Comparison of ENCODE assay signal across 8 cellular contexts in the genomic region with DNA sequence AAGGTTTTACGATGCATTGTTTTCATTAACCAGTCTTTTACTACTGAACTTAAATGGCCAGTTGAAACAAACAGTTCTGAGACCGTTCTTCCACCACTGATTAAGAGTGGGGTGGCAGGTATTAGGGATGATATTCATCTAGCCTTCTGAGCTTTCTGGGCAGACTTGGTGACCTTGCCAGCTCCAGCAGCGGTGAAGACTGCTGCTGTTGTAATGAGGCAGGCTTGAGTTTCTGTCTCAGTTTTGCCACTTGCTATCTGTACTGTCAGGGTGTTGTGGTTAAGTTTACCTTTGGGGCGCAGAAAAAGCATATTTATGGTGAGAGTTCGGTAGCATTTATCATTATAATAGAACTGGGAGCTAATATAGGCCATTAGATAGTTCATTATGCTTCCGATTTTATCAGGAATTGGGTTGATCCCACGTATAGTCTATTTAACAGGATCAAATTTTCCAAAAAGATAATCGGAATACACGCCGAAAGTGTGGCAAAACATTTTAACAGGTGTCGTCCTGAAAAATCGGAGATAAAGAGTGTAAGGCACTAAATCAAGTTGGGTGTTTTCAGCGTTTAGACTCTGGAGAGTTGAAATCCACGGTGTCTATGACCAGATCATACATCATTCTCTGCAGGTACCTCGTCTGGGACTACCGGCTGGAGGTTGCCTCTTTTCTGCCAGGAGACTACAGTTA. TPM values are rescaled to one million over a fixed set of nuclear protein-coding genes. Genes with fewer than 3 reads are reported as not detected.
DNase-seq lines count a peak whose midpoint lies in the region; ATAC-seq and TF ChIP-seq lines count a peak whose summit lies in the region.

No MANE protein-coding gene starts in this region.

- CTCF ChIA-PET in PC-3 (lab: Charles Lee), result no interaction called here
- CTCF ChIA-PET in mammary epithelial cell (lab: Charles Lee; ENCODE audit: low non-redundant PET), result no interaction called here

- WGBS in mammary epithelial cell (ENCODE audit: low coverage, missing lambda C conversion rate), result 2% methylated on average over 16 of the region's 16 CpGs

- H3K27ac ChIP-seq in PC-3 (ENCODE audit: low read length) (peak overlapping the region; percentile 79), mammary epithelial cell (ENCODE audit: insufficient read depth, low read depth, low read length) (peak overlapping the region; percentile 88)

- H3K4me3 Mint-ChIP-seq in stimulated activated effector memory CD8-positive, alpha-beta T cell treated with anti-CD3 and anti-CD28 coated beads, Interleukin-12 subunit alpha, Interleukin-12 subunit beta, amount 100 ng/mL, for 72 hours, result peak overlapping the region; percentile 88

- H3K9me3 Mint-ChIP-seq in stimulated activated effector memory CD8-positive, alpha-beta T cell treated with anti-CD3 and anti-CD28 coated beads, Interleukin-12 subunit alpha, Interleukin-12 subunit beta, amount 100 ng/mL, for 72 hours, result no peaks in the 10 kb centered on the region

- H4K20me1 ChIP-seq in PC-3 (ENCODE audit: low read length) (no peaks in the 10 kb centered on the region), mammary epithelial cell (ENCODE audit: insufficient read depth, low read length) (no peaks in the 10 kb centered on the region)

- peaks cover 42% of the 10 kb centered on the region for H3K4me1 Mint-ChIP-seq in stimulated activated effector memory CD8-positive, alpha-beta T cell treated with anti-CD3 and anti-CD28 coated beads, Interleukin-12 subunit alpha, Interleukin-12 subunit beta, amount 100 ng/mL, for 72 hours

- intact Hi-C loops in PC-3 (cut with micrococcal nuclease), result no loop called here
- intact Hi-C loops in mammary epithelial cell (cut with micrococcal nuclease), result no loop called here

- POLR2A ChIA-PET in PC-3 (lab: Charles Lee; ENCODE audit: unreplicated experiment), result no interaction called here

- H3K4me2 ChIP-seq in PC-3 (ENCODE audit: low read length) (peak overlapping the region; percentile 95), mammary epithelial cell (ENCODE audit: insufficient read depth, low read depth, low read length) (peak overlapping the region; percentile 92)

- in situ Hi-C loops in mammary epithelial cell (cut with MboI; ENCODE audit: low sequenced_read_pairs in 2 of 2), result no loop called here

- H3K9ac ChIP-seq in PC-3 (ENCODE audit: low read length) (peak overlapping the region; percentile 88), mammary epithelial cell (ENCODE audit: insufficient read depth, low read length) (peak overlapping the region; percentile 92)

- TF ChIP-seq CTCF in PC-3 (conservative IDR thresholded peaks at IDR 0.05; ENCODE audit: low read depth, low read length) (no peak), mammary epithelial cell (conservative IDR thresholded peaks at IDR 0.05 in 1 of 2, IDR thresholded peaks at IDR 0.05 in 1 of 2; ENCODE audit: extremely low read depth in 1 of 2, insufficient read depth in 1 of 2, low read depth in 1 of 2, low read length in 2 of 2) (no peak)

- H2AFZ ChIP-seq in PC-3 (ENCODE audit: low read length) (peak overlapping the region; percentile 79), mammary epithelial cell (ENCODE audit: low read depth, low read length) (peak overlapping the region; percentile 97)

- H3K9me3 ChIP-seq in PC-3 (ENCODE audit: low read length), result no peaks in the 10 kb centered on the region
- H3K9me3 ChIP-seq in mammary epithelial cell (replicated peaks; ENCODE audit: insufficient read depth, low read length), result no peaks in the 10 kb centered on the region

- peaks cover 29% of the 10 kb centered on the region for H3K4me1 ChIP-seq in PC-3 (ENCODE audit: insufficient read depth, low read length)
- peaks cover 24% of the 10 kb centered on the region for H3K4me1 ChIP-seq in mammary epithelial cell (ENCODE audit: insufficient read depth, low read length)

- H3K9me2 ChIP-seq in PC-3 (replicated peaks; ENCODE audit: low read length), result no peaks in the 10 kb centered on the region

- H3K36me3 Mint-ChIP-seq in stimulated activated effector memory CD8-positive, alpha-beta T cell treated with anti-CD3 and anti-CD28 coated beads, Interleukin-12 subunit alpha, Interleukin-12 subunit beta, amount 100 ng/mL, for 72 hours, result peaks cover 42% of the 10 kb centered on the region

- H3K27ac Mint-ChIP-seq in stimulated activated effector memory CD8-positive, alpha-beta T cell treated with anti-CD3 and anti-CD28 coated beads, Interleukin-12 subunit alpha, Interleukin-12 subunit beta, amount 100 ng/mL, for 72 hours, result peak overlapping the region; percentile 93

- H3F3A ChIP-seq in PC-3 (ENCODE audit: low read length, unreplicated experiment), result no peaks in the 10 kb centered on the region

- H3K79me2 ChIP-seq in PC-3 (ENCODE audit: low read length), result peaks cover 56% of the 10 kb centered on the region
- peaks cover 50% of the 10 kb centered on the region for H3K79me2 ChIP-seq in mammary epithelial cell (ENCODE audit: insufficient read depth, low read length)

- peak; percentile 35 for DNase-seq in activated naive CD4-positive, alpha-beta T cell treated with Interleukin-2 at 50 U/mL for 16 hours
- no peak for DNase-seq in activated naive CD4-positive, alpha-beta T cell treated with anti-CD3 and anti-CD28 coated beads, Interleukin-2, amount 50 U/mL, for 16 hours
- no peak for DNase-seq in PC-3
- peak; percentile 17 for DNase-seq in mammary epithelial cell
- peak; percentile 61 for DNase-seq in left kidney (ENCODE audit: low read depth, low spot score)
- DNase-seq in stimulated activated effector memory CD8-positive, alpha-beta T cell treated with anti-CD3 and anti-CD28 coated beads, Interleukin-12 subunit alpha, Interleukin-12 subunit beta, amount 100 ng/mL, for 72 hours (ENCODE audit: low spot score in 2 of 2), result peak in 1 of 2 donors; percentile 16
- DNase-seq in GM03348 (ENCODE audit: low spot score), result no peak

- ATAC-seq in PC-3 (peak; percentile 30), HG02759 (IDR thresholded peaks at IDR 0.05; ENCODE audit: unreplicated experiment) (no peak)
- ATAC-seq in stimulated activated effector memory CD8-positive, alpha-beta T cell treated with anti-CD3 and anti-CD28 coated beads, Interleukin-12 subunit alpha, Interleukin-12 subunit beta, amount 100 ng/mL, for 72 hours, result peak; percentile 34

- TSS peak; percentile 95 for BruUV-seq in PC-3 (replicated peaks; lab: Mats Ljungman, UMichigan)
- TSS peak; percentile 90 for BruUV-seq in mammary epithelial cell (replicated peaks; lab: Mats Ljungman, UMichigan)

- no peaks in the 10 kb centered on the region for H3K36me3 ChIP-seq in PC-3 (ENCODE audit: low read depth, low read length)
- H3K36me3 ChIP-seq in mammary epithelial cell (ENCODE audit: insufficient read depth, low read length), result no peaks in the 10 kb centered on the region

- H3K4me3 ChIP-seq in PC-3 (ENCODE audit: low read length), result peak overlapping the region; percentile 94
- peak overlapping the region; percentile 74 to 96 (median 81) for H3K4me3 ChIP-seq in mammary epithelial cell (replicated peaks in 1 of 3; ENCODE audit: insufficient read depth in 1 of 3, low read depth in 2 of 3, low read length in 3 of 3)

- H3K27me3 ChIP-seq in PC-3 (ENCODE audit: low read length), result no peaks in the 10 kb centered on the region
- H3K27me3 ChIP-seq in mammary epithelial cell (ENCODE audit: insufficient read depth, low read length), result no peaks in the 10 kb centered on the region

- dilution Hi-C loops in mammary epithelial cell (cut with HindIII; ENCODE audit: low sequenced_read_pairs), result no loop called here

RNA-seq across cellular contexts. Expression of gene NECAP1, which starts 0.7 kb away (rescaled TPM):
- total RNA-seq in PC-3 (2014; rRNA removed) (27.8 and 34.8 TPM in 2 replicates), mammary epithelial cell (10 to 100 TPM; 33.8 to 43.5 TPM)
- polyA plus RNA-seq in mammary epithelial cell, result 26.4 TPM
- polyA minus RNA-seq in mammary epithelial cell, result 24.7 TPM

RNA-seq across cellular contexts. Expression of gene C3AR1, which starts 15.2 kb away (rescaled TPM):
- total RNA-seq in PC-3 (2014; rRNA removed) (not detected in 2 replicates), mammary epithelial cell (under 1 TPM; 0.17 to 0.42 TPM)
- polyA plus RNA-seq in mammary epithelial cell, result 0.25 TPM
- not detected for polyA minus RNA-seq in mammary epithelial cell

RNA-seq across cellular contexts. Expression of gene CLEC4A, which starts 42.0 kb away (rescaled TPM):
- total RNA-seq in PC-3 (2014; rRNA removed), result 0.51 TPM in 1 of 2 replicates, not detected in the other
- under 1 TPM in 1 of 2 donors, not detected in 1; 0.17 TPM for total RNA-seq in mammary epithelial cell
- polyA plus RNA-seq in mammary epithelial cell, result 0.15 TPM
- polyA minus RNA-seq in mammary epithelial cell, result not detected

RNA-seq across cellular contexts. Expression of gene FOXJ2, which starts 48.9 kb away (rescaled TPM):
- total RNA-seq in PC-3 (2014; rRNA removed), result 6.9 and 10.0 TPM in 2 replicates
- total RNA-seq in mammary epithelial cell, result 10 to 100 TPM in 1 of 2 donors, 1 to 10 TPM in 1; 7.2 to 16.4 TPM
- polyA plus RNA-seq in mammary epithelial cell, result 5.1 TPM
- polyA minus RNA-seq in mammary epithelial cell, result 18.9 TPM

Comparison
In these comparisons a context has a peak if more than half of its experiments do, and no peak if none do; other contexts are left out.
1. DNase-seq: peak in activated naive CD4-positive, alpha-beta T cell treated with Interleukin-2 at 50 U/mL for 16 hours (single experiment), mammary epithelial cell (single experiment) and left kidney (single experiment); none in activated naive CD4-positive, alpha-beta T cell treated with anti-CD3 and anti-CD28 coated beads, Interleukin-2, amount 50 U/mL, for 16 hours (single experiment), PC-3 (single experiment) and GM03348 (single experiment).